In genomic region chr1:181754103-181754502, GRCh38 we compare ENCODE assay signal across 22 cellular contexts.
"Had no signal": no experiment of that assay in that cellular context is flagged by ENCODE, and none has a peak within 500 bp of the region (broad histone marks: within the 10 kb centered on the region; RNA-seq: fewer than 3 reads in every experiment).

No MANE protein-coding gene starts in this region.

- H3K36me3 ChIP-seq: esophagus squamous epithelium, gastrocnemius medialis, heart right ventricle, left lung, lower lobe of right lung had no signal

- DNase-seq: cortex of kidney; effector CD8-positive, alpha-beta T cell; effector memory CD8-positive, alpha-beta T cell; endodermal cell; erythroblast; esophagus squamous epithelium; foreskin fibroblast; foreskin melanocyte; gastrocnemius medialis; glutamatergic neuron; heart right ventricle; hippocampal formation; left cardiac atrium; left lung; left ventricle myocardium superior; lower lobe of right lung; mesenchymal stem cell; mucosa of descending colon had no signal

- H3K27me3 ChIP-seq: gastrocnemius medialis, left lung had no signal

- H3K4me1 Mint-ChIP-seq: mesothelial cell of epicardium had no signal

- H3K27ac Mint-ChIP-seq: dendritic cell treated with granulocyte-macrophage colony-stimulating factor and Interleukin-4, amounts not matched to agents 40 ng/mL and 50 ng/mL, for 4 days; effector memory CD8-positive, alpha-beta T cell; endodermal cell; mesothelial cell of epicardium had no signal

- ATAC-seq: effector memory CD8-positive, alpha-beta T cell; esophagus mucosa; gastrocnemius medialis; heart right ventricle; left cardiac atrium; left lung; left ventricle myocardium superior; lower lobe of right lung; mucosa of descending colon had no signal

- H3K9me3 ChIP-seq: esophagus squamous epithelium, gastrocnemius medialis, left lung, lower lobe of right lung, mucosa of descending colon had no signal

- H3K27me3 Mint-ChIP-seq: dendritic cell treated with granulocyte-macrophage colony-stimulating factor and Interleukin-4, amounts not matched to agents 40 ng/mL and 50 ng/mL, for 4 days had no signal

- H3K4me3 Mint-ChIP-seq: dendritic cell treated with granulocyte-macrophage colony-stimulating factor and Interleukin-4, amounts not matched to agents 40 ng/mL and 50 ng/mL, for 4 days; effector memory CD8-positive, alpha-beta T cell; endodermal cell; mesothelial cell of epicardium had no signal

- H3K4me1 ChIP-seq: esophagus squamous epithelium, gastrocnemius medialis, heart right ventricle, left lung, lower lobe of right lung had no signal

- H3K27ac ChIP-seq: epithelial cell of prostate, esophagus squamous epithelium, gastrocnemius medialis, heart right ventricle, left lung, lower lobe of right lung had no signal

- H3K9me3 Mint-ChIP-seq: dendritic cell treated with granulocyte-macrophage colony-stimulating factor and Interleukin-4, amounts not matched to agents 40 ng/mL and 50 ng/mL, for 4 days; effector memory CD8-positive, alpha-beta T cell; endodermal cell had no signal

- H3K4me3 ChIP-seq: esophagus squamous epithelium, gastrocnemius medialis, heart right ventricle, left lung, lower lobe of right lung, mucosa of descending colon had no signal

- H3K36me3 Mint-ChIP-seq: mesothelial cell of epicardium had no signal
